ENCODE assay signal across 35 cellular contexts in genomic region chr12:54750-55535, GRCh38. TPM values are rescaled to one million over a fixed set of nuclear protein-coding genes. Genes with fewer than 3 reads are reported as not detected.
DNase-seq lines count a peak whose midpoint lies in the region; ATAC-seq and TF ChIP-seq lines count a peak whose summit lies in the region.
"Had no signal": no experiment of that assay in that cellular context is flagged by ENCODE, and none has a peak within 500 bp of the region (broad histone marks: within the 10 kb centered on the region; RNA-seq: fewer than 3 reads in every experiment).

No MANE protein-coding gene starts in this region.

- no peaks in the 10 kb centered on the region for H3K4me1 ChIP-seq in GM23338 (ENCODE audit: insufficient read depth)
- H3K4me1 ChIP-seq: prostate gland, suprapubic skin had no signal

- H3K27ac ChIP-seq in GM23338 (ENCODE audit: low read depth) = no peak overlapping the region
- H3K27ac ChIP-seq: PC-9, prostate gland, suprapubic skin, VCaP had no signal

- peaks cover 15% of the 10 kb centered on the region for H3K9me3 Mint-ChIP-seq in GM23338
- peaks cover 20% of the 10 kb centered on the region for H3K9me3 Mint-ChIP-seq in stimulated activated memory B cell treated with anti-CD40 and anti-IgM and Interleukin-4, amounts not matched to agents 10 μg/mL and 1 μg/mL and 100 μg/mL, for 72 hours

- H3F3A ChIP-seq in GM23338 (replicated peaks; ENCODE audit: low read depth) = no peaks in the 10 kb centered on the region

- no peaks in the 10 kb centered on the region for H3K27me3 ChIP-seq in GM23338 (ENCODE audit: insufficient read depth)

- no peaks in the 10 kb centered on the region for H4K20me1 ChIP-seq in GM23338 (replicated peaks; ENCODE audit: insufficient read depth)

- peaks cover 9% of the 10 kb centered on the region for H3K4me1 Mint-ChIP-seq in GM23338
- no peaks in the 10 kb centered on the region for H3K4me1 Mint-ChIP-seq in stimulated activated memory B cell treated with anti-CD40 and anti-IgM and Interleukin-4, amounts not matched to agents 10 μg/mL and 1 μg/mL and 100 μg/mL, for 72 hours
- H3K4me1 Mint-ChIP-seq: activated CD4-positive, alpha-beta T cell treated with anti-CD3 and anti-CD28 coated beads, Interleukin-2, amount 10 ng/mL, durations not matched to agents 24 days and 14 days; activated naive CD8-positive, alpha-beta T cell treated with anti-CD3 and anti-CD28 coated beads, Interleukin-2, amount 10 ng/mL, durations not matched to agents 7 days and 5 days; CD4-positive, alpha-beta memory T cell; stimulated activated naive B cell treated with anti-CD40 and anti-IgM and Interleukin-4, amounts not matched to agents 10 μg/mL and 1 μg/mL and 100 μg/mL, for 72 hours had no signal

- TF ChIP-seq CTCF in GM23338 (conservative IDR thresholded peaks at IDR 0.05; ENCODE audit: low read depth in 2 of 2) = no peak

- no peak overlapping the region for H3K4me3 Mint-ChIP-seq in GM23338
- H3K4me3 Mint-ChIP-seq in stimulated activated memory B cell treated with anti-CD40 and anti-IgM and Interleukin-4, amounts not matched to agents 10 μg/mL and 1 μg/mL and 100 μg/mL, for 72 hours = no peak overlapping the region
- H3K4me3 Mint-ChIP-seq: activated CD4-positive, alpha-beta T cell treated with anti-CD3 and anti-CD28 coated beads, Interleukin-2, amount 10 ng/mL, durations not matched to agents 24 days and 14 days; activated naive CD8-positive, alpha-beta T cell treated with anti-CD3 and anti-CD28 coated beads, Interleukin-2, amount 10 ng/mL, durations not matched to agents 7 days and 5 days; CD4-positive, alpha-beta memory T cell; stimulated activated naive B cell treated with anti-CD40 and anti-IgM and Interleukin-4, amounts not matched to agents 10 μg/mL and 1 μg/mL and 100 μg/mL, for 72 hours had no signal

- no peaks in the 10 kb centered on the region for H3K79me2 ChIP-seq in GM23338 (replicated peaks; ENCODE audit: insufficient read depth)

- H3K27ac Mint-ChIP-seq in GM23338 = no peak overlapping the region
- no peak overlapping the region for H3K27ac Mint-ChIP-seq in stimulated activated memory B cell treated with anti-CD40 and anti-IgM and Interleukin-4, amounts not matched to agents 10 μg/mL and 1 μg/mL and 100 μg/mL, for 72 hours
- H3K27ac Mint-ChIP-seq: activated CD4-positive, alpha-beta T cell treated with anti-CD3 and anti-CD28 coated beads, Interleukin-2, amount 10 ng/mL, durations not matched to agents 24 days and 14 days; activated naive CD8-positive, alpha-beta T cell treated with anti-CD3 and anti-CD28 coated beads, Interleukin-2, amount 10 ng/mL, durations not matched to agents 7 days and 5 days; CD4-positive, alpha-beta memory T cell; stimulated activated naive B cell treated with anti-CD40 and anti-IgM and Interleukin-4, amounts not matched to agents 10 μg/mL and 1 μg/mL and 100 μg/mL, for 72 hours had no signal

- peaks cover 13% of the 10 kb centered on the region for H3K9me2 ChIP-seq in GM23338 (ENCODE audit: insufficient read depth)
- H3K9me2 ChIP-seq: SK-N-SH had no signal

- H3K4me3 ChIP-seq in GM23338 = no peak overlapping the region
- H3K4me3 ChIP-seq: GM12878, PC-9, prostate gland, suprapubic skin had no signal

- peaks cover 6% of the 10 kb centered on the region for H3K27me3 Mint-ChIP-seq in GM23338 (ENCODE audit: insufficient read depth, low read depth, poor library complexity)
- peaks cover 86% of the 10 kb centered on the region for H3K27me3 Mint-ChIP-seq in stimulated activated memory B cell treated with anti-CD40 and anti-IgM and Interleukin-4, amounts not matched to agents 10 μg/mL and 1 μg/mL and 100 μg/mL, for 72 hours

- no peaks in the 10 kb centered on the region for H3K36me3 Mint-ChIP-seq in GM23338 (ENCODE audit: low read depth)
- H3K36me3 Mint-ChIP-seq in stimulated activated memory B cell treated with anti-CD40 and anti-IgM and Interleukin-4, amounts not matched to agents 10 μg/mL and 1 μg/mL and 100 μg/mL, for 72 hours = peaks cover 18% of the 10 kb centered on the region
- H3K36me3 Mint-ChIP-seq: activated naive CD8-positive, alpha-beta T cell treated with anti-CD3 and anti-CD28 coated beads, Interleukin-2, amount 10 ng/mL, durations not matched to agents 7 days and 5 days had no signal

- ATAC-seq in GM23338 = peak; percentile 19
- peak; percentile 16 for ATAC-seq in left lobe of liver
- ATAC-seq in stimulated activated memory B cell treated with anti-CD40 and anti-IgM and Interleukin-4, amounts not matched to agents 10 μg/mL and 1 μg/mL and 100 μg/mL, for 72 hours = peak; percentile 7
- ATAC-seq in HG02840 (IDR thresholded peaks at IDR 0.05; ENCODE audit: low FRiP score, unreplicated experiment) = no peak
- ATAC-seq: GM12878; stimulated activated naive B cell treated with anti-CD40 and anti-IgM and Interleukin-4, amounts not matched to agents 10 μg/mL and 1 μg/mL and 100 μg/mL, for 72 hours had no signal

- H2AFZ ChIP-seq in GM23338 = no peak overlapping the region
- H2AFZ ChIP-seq: PC-9 had no signal

- H3K4me2 ChIP-seq in GM23338 = no peak overlapping the region
- H3K4me2 ChIP-seq: PC-9, SK-N-SH had no signal

- peak; percentile 43 for DNase-seq in GM23338 (ENCODE audit: low spot score)
- peak; percentile 79 for DNase-seq in SW480 (ENCODE audit: low spot score)
- DNase-seq in left lobe of liver (ENCODE audit: low spot score) = no peak
- no peak for DNase-seq in NCI-H128 (lab: John Stamatoyannopoulos, UW; ENCODE audit: unreplicated experiment)
- no peak for DNase-seq in NCI-H748 (lab: John Stamatoyannopoulos, UW; ENCODE audit: unreplicated experiment)
- no peak for DNase-seq in T-helper 2 cell
- DNase-seq: activated CD4-positive, alpha-beta T cell treated with anti-CD3 and anti-CD28 coated beads, Interleukin-2, amount 10 ng/mL, durations not matched to agents 24 days and 14 days; activated CD8-positive, alpha-beta memory T cell treated with anti-CD3 and anti-CD28 coated beads for 24 hours; activated effector memory CD4-positive, alpha-beta T cell treated with Interleukin-2 at 50 U/mL for 16 hours; activated naive CD8-positive, alpha-beta T cell treated with anti-CD3 and anti-CD28 coated beads, Interleukin-2, amount 10 ng/mL, durations not matched to agents 7 days and 5 days; activated T-cell treated with anti-CD3 and anti-CD28 coated beads, Interleukin-2, amount 50 U/mL, for 1 hour; CD4-positive, alpha-beta memory T cell; effector memory CD4-positive, alpha-beta T cell; erythroblast; glutamatergic neuron; Kasumi-1; kidney; NCI-H1436; NCI-H2081 treated with DMSO at 0.1 percent for 48 hours; NCI-H2227 treated with DMSO at 0.1 percent for 48 hours; NCI-H526 treated with DMSO at 0.1 percent for 48 hours; SK-N-SH; stimulated activated CD4-positive, alpha-beta T cell treated with anti-CD3 and anti-CD28 coated beads, Interleukin-15, amount 100 ng/mL, for 24 hours; stimulated activated naive B cell treated with anti-CD40 and anti-IgM and Interleukin-4, amounts not matched to agents 10 μg/mL and 1 μg/mL and 100 μg/mL, for 72 hours; T1000 had no signal

- no peaks in the 10 kb centered on the region for H3K36me3 ChIP-seq in GM23338 (ENCODE audit: insufficient read depth)
- H3K36me3 ChIP-seq: prostate gland, suprapubic skin had no signal

TF ChIP-seq in GM23338, 12 proteins besides CTCF, POLR2A, EP300 and RAD21 (continues in another document):
- TF ChIP-seq NANOG (IDR thresholded peaks at IDR 0.05; ENCODE audit: borderline replicate concordance) = no peak
- no peak for TF ChIP-seq ETS1 (IDR thresholded peaks at IDR 0.05)
- TF ChIP-seq CREB1 (CRISPR knock-in tag; IDR thresholded peaks at IDR 0.05; ENCODE audit: low read depth) = no peak
- TF ChIP-seq, protein P1, sequence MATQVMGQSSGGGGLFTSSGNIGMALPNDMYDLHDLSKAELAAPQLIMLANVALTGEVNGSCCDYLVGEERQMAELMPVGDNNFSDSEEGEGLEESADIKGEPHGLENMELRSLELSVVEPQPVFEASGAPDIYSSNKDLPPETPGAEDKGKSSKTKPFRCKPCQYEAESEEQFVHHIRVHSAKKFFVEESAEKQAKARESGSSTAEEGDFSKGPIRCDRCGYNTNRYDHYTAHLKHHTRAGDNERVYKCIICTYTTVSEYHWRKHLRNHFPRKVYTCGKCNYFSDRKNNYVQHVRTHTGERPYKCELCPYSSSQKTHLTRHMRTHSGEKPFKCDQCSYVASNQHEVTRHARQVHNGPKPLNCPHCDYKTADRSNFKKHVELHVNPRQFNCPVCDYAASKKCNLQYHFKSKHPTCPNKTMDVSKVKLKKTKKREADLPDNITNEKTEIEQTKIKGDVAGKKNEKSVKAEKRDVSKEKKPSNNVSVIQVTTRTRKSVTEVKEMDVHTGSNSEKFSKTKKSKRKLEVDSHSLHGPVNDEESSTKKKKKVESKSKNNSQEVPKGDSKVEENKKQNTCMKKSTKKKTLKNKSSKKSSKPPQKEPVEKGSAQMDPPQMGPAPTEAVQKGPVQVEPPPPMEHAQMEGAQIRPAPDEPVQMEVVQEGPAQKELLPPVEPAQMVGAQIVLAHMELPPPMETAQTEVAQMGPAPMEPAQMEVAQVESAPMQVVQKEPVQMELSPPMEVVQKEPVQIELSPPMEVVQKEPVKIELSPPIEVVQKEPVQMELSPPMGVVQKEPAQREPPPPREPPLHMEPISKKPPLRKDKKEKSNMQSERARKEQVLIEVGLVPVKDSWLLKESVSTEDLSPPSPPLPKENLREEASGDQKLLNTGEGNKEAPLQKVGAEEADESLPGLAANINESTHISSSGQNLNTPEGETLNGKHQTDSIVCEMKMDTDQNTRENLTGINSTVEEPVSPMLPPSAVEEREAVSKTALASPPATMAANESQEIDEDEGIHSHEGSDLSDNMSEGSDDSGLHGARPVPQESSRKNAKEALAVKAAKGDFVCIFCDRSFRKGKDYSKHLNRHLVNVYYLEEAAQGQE (IDR thresholded peaks at IDR 0.05; ENCODE audit: unreplicated experiment) = no peak
- no peak for TF ChIP-seq POLR2AphosphoS5 (IDR thresholded peaks at IDR 0.05; ENCODE audit: low read depth)
- no peak for TF ChIP-seq JUNB (IDR thresholded peaks at IDR 0.05; ENCODE audit: unreplicated experiment)
- TF ChIP-seq EZH2 (IDR thresholded peaks at IDR 0.05; ENCODE audit: low read depth, unreplicated experiment) = no peak
- TF ChIP-seq STAT1 (IDR thresholded peaks at IDR 0.05; ENCODE audit: unreplicated experiment) = no peak
- no peak for TF ChIP-seq ZNF331 (CRISPR knock-in tag; IDR thresholded peaks at IDR 0.05; ENCODE audit: low read depth)
- TF ChIP-seq ZNF114 (CRISPR knock-in tag; IDR thresholded peaks at IDR 0.05) = no peak

RNA-seq across cellular contexts. Expression of gene IQSEC3, which starts 11.6 kb away (rescaled TPM):
- 2.1 and 3.8 TPM in 2 replicates for total RNA-seq in GM23338 (2014; rRNA removed; shearing (Covaris generic))
- 3.3 and 3.6 TPM in 2 replicates for polyA plus RNA-seq in GM23338 (2016; fragmentation: Nextera tagmentation; extraction: Ambion mirVana)
- 0.70 TPM for total RNA-seq in left lobe of liver
- total RNA-seq: bronchial epithelial cell, GM12878, H4, myocyte, PC-9 had no signal
- polyA plus RNA-seq: CD4-positive, alpha-beta memory T cell; GM12878 had no signal

Comparison
In these comparisons a context has a peak if more than half of its experiments do, and no peak if none do; other contexts are left out.
1. DNase-seq: peak in GM23338 (single experiment) and SW480 (single experiment); none in left lobe of liver (single experiment), NCI-H128 (single experiment), NCI-H748 (single experiment) and T-helper 2 cell (0 of 5).